In genomic region chr1:15856888-15857287, GRCh38 we compare ENCODE assay signal across 30 cellular contexts.
"Had no signal": no experiment of that assay in that cellular context is flagged by ENCODE, and none has a peak within 500 bp of the region (broad histone marks: within the 10 kb centered on the region; RNA-seq: fewer than 3 reads in every experiment).

No MANE protein-coding gene starts in this region.

- ATAC-seq: activated CD4-positive, CD25-positive, alpha-beta regulatory T cell treated with anti-CD3 and anti-CD28 coated beads, Interleukin-2, amount 50 U/mL, for 24 hours; activated naive CD8-positive, alpha-beta T cell treated with anti-CD3 and anti-CD28 coated beads, Interleukin-2, amount 50 U/mL, for 24 hours; foreskin keratinocyte; heart right ventricle; natural killer cell; stimulated activated memory B cell treated with anti-CD40 and anti-IgM and Interleukin-4, amounts not matched to agents 10 μg/mL and 1 μg/mL and 100 μg/mL, for 72 hours had no signal

- DNase-seq: activated CD4-positive, alpha-beta T cell treated with anti-CD3 and anti-CD28 coated beads for 48 hours; activated CD4-positive, alpha-beta T cell treated with anti-CD3 and anti-CD28 coated beads, Interleukin-2, amount 50 U/mL, for 48 hours; activated CD8-positive, alpha-beta memory T cell treated with anti-CD3 and anti-CD28 coated beads for 24 hours; activated gamma-delta T cell; activated naive CD4-positive, alpha-beta T cell treated with anti-CD3 and anti-CD28 coated beads, Interleukin-2, amount 50 U/mL, for 16 hours; activated naive CD8-positive, alpha-beta T cell treated with anti-CD3 and anti-CD28 coated beads, Interleukin-2, amount 50 U/mL, for 24 hours; anterior cingulate cortex; endodermal cell; foreskin keratinocyte; heart right ventricle; left ventricle myocardium inferior; mesendoderm; natural killer cell; posterior cingulate gyrus; small intestine; stimulated activated CD4-positive, alpha-beta T cell treated with anti-CD3 and anti-CD28 coated beads, Interleukin-1b, Interleukin-23, amount 100 ng/mL, for 48 hours; stimulated activated CD4-positive, alpha-beta T cell treated with anti-CD3 and anti-CD28 coated beads, Interleukin-4, amount 100 ng/mL, for 4 hours; stimulated activated CD8-positive, alpha-beta memory T cell treated with anti-CD3 and anti-CD28 coated beads, Interleukin-4, amount 100 ng/mL, for 48 hours; T-helper 1 cell; tibial artery had no signal

- H3K4me1 Mint-ChIP-seq: endodermal cell had no signal

- H3K9me3 ChIP-seq: esophagus muscularis mucosa, heart right ventricle, left ventricle myocardium inferior, sigmoid colon, suprapubic skin, tibial artery had no signal

- H3K27ac ChIP-seq: esophagus muscularis mucosa, foreskin keratinocyte, heart right ventricle, left ventricle myocardium inferior, sigmoid colon, suprapubic skin, tibial artery, VCaP had no signal

- H3K4me3 Mint-ChIP-seq: activated naive CD8-positive, alpha-beta T cell treated with anti-CD3 and anti-CD28 coated beads, Interleukin-2, amount 50 U/mL, for 24 hours; central memory CD8-positive, alpha-beta T cell; dendritic cell treated with granulocyte-macrophage colony-stimulating factor and Interleukin-4, amounts not matched to agents 40 ng/mL and 50 ng/mL, for 4 days; endodermal cell; natural killer cell; stimulated activated memory B cell treated with anti-CD40 and anti-IgM and Interleukin-4, amounts not matched to agents 10 μg/mL and 1 μg/mL and 100 μg/mL, for 72 hours; T-helper 2 cell treated with Interferon-gamma antibody and Interleukin-4, amounts not matched to agents 5 μg/mL and 100 μg/mL, for 36 hours had no signal

- H3K36me3 Mint-ChIP-seq: natural killer cell had no signal

- H3K27ac Mint-ChIP-seq: activated naive CD8-positive, alpha-beta T cell treated with anti-CD3 and anti-CD28 coated beads, Interleukin-2, amount 50 U/mL, for 24 hours; dendritic cell treated with granulocyte-macrophage colony-stimulating factor and Interleukin-4, amounts not matched to agents 40 ng/mL and 50 ng/mL, for 4 days; endodermal cell; natural killer cell; stimulated activated memory B cell treated with anti-CD40 and anti-IgM and Interleukin-4, amounts not matched to agents 10 μg/mL and 1 μg/mL and 100 μg/mL, for 72 hours; T-helper 2 cell treated with Interferon-gamma antibody and Interleukin-4, amounts not matched to agents 5 μg/mL and 100 μg/mL, for 36 hours had no signal

- H3K4me3 ChIP-seq: esophagus muscularis mucosa, heart right ventricle, left ventricle myocardium inferior, lung, sigmoid colon, suprapubic skin, tibial artery had no signal

- H3K36me3 ChIP-seq: esophagus muscularis mucosa, heart right ventricle, left ventricle myocardium inferior, sigmoid colon, suprapubic skin, tibial artery had no signal

- H3K27me3 Mint-ChIP-seq: activated naive CD8-positive, alpha-beta T cell treated with anti-CD3 and anti-CD28 coated beads, Interleukin-2, amount 50 U/mL, for 24 hours; central memory CD8-positive, alpha-beta T cell; dendritic cell treated with granulocyte-macrophage colony-stimulating factor and Interleukin-4, amounts not matched to agents 40 ng/mL and 50 ng/mL, for 4 days; stimulated activated memory B cell treated with anti-CD40 and anti-IgM and Interleukin-4, amounts not matched to agents 10 μg/mL and 1 μg/mL and 100 μg/mL, for 72 hours had no signal

- H3K9me3 Mint-ChIP-seq: activated naive CD8-positive, alpha-beta T cell treated with anti-CD3 and anti-CD28 coated beads, Interleukin-2, amount 50 U/mL, for 24 hours; central memory CD8-positive, alpha-beta T cell; dendritic cell treated with granulocyte-macrophage colony-stimulating factor and Interleukin-4, amounts not matched to agents 40 ng/mL and 50 ng/mL, for 4 days; endodermal cell; natural killer cell; stimulated activated memory B cell treated with anti-CD40 and anti-IgM and Interleukin-4, amounts not matched to agents 10 μg/mL and 1 μg/mL and 100 μg/mL, for 72 hours; T-helper 2 cell treated with Interferon-gamma antibody and Interleukin-4, amounts not matched to agents 5 μg/mL and 100 μg/mL, for 36 hours had no signal
